2 cellular contexts compared by ENCODE assay signal in the genomic region with DNA sequence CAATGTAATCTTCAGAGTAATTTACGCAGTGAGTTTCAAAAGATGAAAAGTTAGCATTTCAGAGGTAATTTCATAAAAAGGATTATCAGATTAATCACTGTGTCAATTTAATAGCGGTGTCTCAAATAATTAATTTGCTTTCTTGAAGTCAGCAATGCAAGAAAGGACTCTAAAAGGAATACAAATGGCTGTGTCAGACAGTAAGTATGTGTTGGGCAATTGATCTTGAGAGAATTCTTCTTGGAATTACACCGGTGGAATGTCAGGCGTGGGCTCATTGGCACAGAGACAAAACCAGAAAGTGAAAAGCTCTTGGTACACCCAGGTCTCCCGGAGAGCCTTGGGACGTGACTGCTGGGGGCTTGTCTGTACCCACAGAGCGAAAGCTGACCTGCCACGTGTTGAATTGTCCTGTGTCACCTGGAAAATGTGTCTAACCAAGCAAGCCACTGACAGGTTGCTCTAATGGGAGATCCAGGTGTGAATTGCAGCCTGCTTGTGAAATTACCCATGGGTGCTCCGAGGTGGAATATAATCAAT.
TF ChIP-seq lines count a peak whose summit lies in the region.

No MANE protein-coding gene starts in this region.

TF ChIP-seq in HCT116, 20 proteins besides CTCF, POLR2A, EP300 and RAD21 (continued from another document):
- TF ChIP-seq, protein P1, sequence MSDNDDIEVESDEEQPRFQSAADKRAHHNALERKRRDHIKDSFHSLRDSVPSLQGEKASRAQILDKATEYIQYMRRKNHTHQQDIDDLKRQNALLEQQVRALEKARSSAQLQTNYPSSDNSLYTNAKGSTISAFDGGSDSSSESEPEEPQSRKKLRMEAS (IDR thresholded peaks at IDR 0.05): peak; percentile 61
- TF ChIP-seq SP1 (IDR thresholded peaks at IDR 0.05; ENCODE audit: low read depth) (peak; percentile 43; the same call in 1 of the 2 replicates), ZNF274 (IDR thresholded peaks at IDR 0.05; ENCODE audit: low read depth, low read length) (no peak), TCF7L2 (IDR thresholded peaks at IDR 0.05; ENCODE audit: borderline replicate concordance, extremely low read depth, insufficient read depth, insufficient read length) (no peak), FOSL1 (IDR thresholded peaks at IDR 0.05; ENCODE audit: low read depth) (peak; percentile 37; the same call in 1 of the 2 replicates), EGR1 (IDR thresholded peaks at IDR 0.05; ENCODE audit: low read depth) (no peak), SIN3A (IDR thresholded peaks at IDR 0.05; ENCODE audit: low read depth) (no peak), YY1 (IDR thresholded peaks at IDR 0.05; ENCODE audit: extremely low read depth, insufficient replicate concordance, low read depth, low read length) (no peak), EZH2phosphoT487 (IDR thresholded peaks at IDR 0.05; ENCODE audit: borderline replicate concordance) (no peak), EZH2 (IDR thresholded peaks at IDR 0.05) (no peak), JUND (IDR thresholded peaks at IDR 0.05) (no peak)
- TF ChIP-seq, protein P2, sequence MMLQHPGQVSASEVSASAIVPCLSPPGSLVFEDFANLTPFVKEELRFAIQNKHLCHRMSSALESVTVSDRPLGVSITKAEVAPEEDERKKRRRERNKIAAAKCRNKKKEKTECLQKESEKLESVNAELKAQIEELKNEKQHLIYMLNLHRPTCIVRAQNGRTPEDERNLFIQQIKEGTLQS (IDR thresholded peaks at IDR 0.05): no peak
- TF ChIP-seq, protein P3, sequence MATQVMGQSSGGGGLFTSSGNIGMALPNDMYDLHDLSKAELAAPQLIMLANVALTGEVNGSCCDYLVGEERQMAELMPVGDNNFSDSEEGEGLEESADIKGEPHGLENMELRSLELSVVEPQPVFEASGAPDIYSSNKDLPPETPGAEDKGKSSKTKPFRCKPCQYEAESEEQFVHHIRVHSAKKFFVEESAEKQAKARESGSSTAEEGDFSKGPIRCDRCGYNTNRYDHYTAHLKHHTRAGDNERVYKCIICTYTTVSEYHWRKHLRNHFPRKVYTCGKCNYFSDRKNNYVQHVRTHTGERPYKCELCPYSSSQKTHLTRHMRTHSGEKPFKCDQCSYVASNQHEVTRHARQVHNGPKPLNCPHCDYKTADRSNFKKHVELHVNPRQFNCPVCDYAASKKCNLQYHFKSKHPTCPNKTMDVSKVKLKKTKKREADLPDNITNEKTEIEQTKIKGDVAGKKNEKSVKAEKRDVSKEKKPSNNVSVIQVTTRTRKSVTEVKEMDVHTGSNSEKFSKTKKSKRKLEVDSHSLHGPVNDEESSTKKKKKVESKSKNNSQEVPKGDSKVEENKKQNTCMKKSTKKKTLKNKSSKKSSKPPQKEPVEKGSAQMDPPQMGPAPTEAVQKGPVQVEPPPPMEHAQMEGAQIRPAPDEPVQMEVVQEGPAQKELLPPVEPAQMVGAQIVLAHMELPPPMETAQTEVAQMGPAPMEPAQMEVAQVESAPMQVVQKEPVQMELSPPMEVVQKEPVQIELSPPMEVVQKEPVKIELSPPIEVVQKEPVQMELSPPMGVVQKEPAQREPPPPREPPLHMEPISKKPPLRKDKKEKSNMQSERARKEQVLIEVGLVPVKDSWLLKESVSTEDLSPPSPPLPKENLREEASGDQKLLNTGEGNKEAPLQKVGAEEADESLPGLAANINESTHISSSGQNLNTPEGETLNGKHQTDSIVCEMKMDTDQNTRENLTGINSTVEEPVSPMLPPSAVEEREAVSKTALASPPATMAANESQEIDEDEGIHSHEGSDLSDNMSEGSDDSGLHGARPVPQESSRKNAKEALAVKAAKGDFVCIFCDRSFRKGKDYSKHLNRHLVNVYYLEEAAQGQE (IDR thresholded peaks at IDR 0.05; ENCODE audit: low read depth): no peak
- TF ChIP-seq, protein P4, sequence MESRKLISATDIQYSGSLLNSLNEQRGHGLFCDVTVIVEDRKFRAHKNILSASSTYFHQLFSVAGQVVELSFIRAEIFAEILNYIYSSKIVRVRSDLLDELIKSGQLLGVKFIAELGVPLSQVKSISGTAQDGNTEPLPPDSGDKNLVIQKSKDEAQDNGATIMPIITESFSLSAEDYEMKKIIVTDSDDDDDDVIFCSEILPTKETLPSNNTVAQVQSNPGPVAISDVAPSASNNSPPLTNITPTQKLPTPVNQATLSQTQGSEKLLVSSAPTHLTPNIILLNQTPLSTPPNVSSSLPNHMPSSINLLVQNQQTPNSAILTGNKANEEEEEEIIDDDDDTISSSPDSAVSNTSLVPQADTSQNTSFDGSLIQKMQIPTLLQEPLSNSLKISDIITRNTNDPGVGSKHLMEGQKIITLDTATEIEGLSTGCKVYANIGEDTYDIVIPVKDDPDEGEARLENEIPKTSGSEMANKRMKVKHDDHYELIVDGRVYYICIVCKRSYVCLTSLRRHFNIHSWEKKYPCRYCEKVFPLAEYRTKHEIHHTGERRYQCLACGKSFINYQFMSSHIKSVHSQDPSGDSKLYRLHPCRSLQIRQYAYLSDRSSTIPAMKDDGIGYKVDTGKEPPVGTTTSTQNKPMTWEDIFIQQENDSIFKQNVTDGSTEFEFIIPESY (IDR thresholded peaks at IDR 0.05; ENCODE audit: extremely low read depth, insufficient replicate concordance, low read length): no peak

TF ChIP-seq in K562, 482 proteins besides CTCF, POLR2A, EP300 and RAD21 (continued from another document):
- TF ChIP-seq, protein P5, sequence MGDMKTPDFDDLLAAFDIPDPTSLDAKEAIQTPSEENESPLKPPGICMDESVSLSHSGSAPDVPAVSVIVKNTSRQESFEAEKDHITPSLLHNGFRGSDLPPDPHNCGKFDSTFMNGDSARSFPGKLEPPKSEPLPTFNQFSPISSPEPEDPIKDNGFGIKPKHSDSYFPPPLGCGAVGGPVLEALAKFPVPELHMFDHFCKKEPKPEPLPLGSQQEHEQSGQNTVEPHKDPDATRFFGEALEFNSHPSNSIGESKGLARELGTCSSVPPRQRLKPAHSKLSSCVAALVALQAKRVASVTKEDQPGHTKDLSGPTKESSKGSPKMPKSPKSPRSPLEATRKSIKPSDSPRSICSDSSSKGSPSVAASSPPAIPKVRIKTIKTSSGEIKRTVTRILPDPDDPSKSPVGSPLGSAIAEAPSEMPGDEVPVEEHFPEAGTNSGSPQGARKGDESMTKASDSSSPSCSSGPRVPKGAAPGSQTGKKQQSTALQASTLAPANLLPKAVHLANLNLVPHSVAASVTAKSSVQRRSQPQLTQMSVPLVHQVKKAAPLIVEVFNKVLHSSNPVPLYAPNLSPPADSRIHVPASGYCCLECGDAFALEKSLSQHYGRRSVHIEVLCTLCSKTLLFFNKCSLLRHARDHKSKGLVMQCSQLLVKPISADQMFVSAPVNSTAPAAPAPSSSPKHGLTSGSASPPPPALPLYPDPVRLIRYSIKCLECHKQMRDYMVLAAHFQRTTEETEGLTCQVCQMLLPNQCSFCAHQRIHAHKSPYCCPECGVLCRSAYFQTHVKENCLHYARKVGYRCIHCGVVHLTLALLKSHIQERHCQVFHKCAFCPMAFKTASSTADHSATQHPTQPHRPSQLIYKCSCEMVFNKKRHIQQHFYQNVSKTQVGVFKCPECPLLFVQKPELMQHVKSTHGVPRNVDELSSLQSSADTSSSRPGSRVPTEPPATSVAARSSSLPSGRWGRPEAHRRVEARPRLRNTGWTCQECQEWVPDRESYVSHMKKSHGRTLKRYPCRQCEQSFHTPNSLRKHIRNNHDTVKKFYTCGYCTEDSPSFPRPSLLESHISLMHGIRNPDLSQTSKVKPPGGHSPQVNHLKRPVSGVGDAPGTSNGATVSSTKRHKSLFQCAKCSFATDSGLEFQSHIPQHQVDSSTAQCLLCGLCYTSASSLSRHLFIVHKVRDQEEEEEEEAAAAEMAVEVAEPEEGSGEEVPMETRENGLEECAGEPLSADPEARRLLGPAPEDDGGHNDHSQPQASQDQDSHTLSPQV (IDR thresholded peaks at IDR 0.05): peak; percentile 45; the same call in 1 of the 2 replicates
- TF ChIP-seq RBBP5 (IDR thresholded peaks at IDR 0.05; ENCODE audit: borderline replicate concordance, insufficient read depth, low read length, poor library complexity, severe bottlenecking): peak; percentile 5
- TF ChIP-seq, protein P6, sequence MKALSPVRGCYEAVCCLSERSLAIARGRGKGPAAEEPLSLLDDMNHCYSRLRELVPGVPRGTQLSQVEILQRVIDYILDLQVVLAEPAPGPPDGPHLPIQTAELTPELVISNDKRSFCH (CRISPR knock-in tag; IDR thresholded peaks at IDR 0.05): no peak
- TF ChIP-seq, protein P6 (tag; IDR thresholded peaks at IDR 0.05): no peak
